Comparison of ENCODE assay signal across 14 cellular contexts in genomic region chr15:74050127-74050526, GRCh38. TPM values are rescaled to one million over a fixed set of nuclear protein-coding genes. Genes with fewer than 3 reads are reported as not detected.
DNase-seq lines count a peak whose midpoint lies in the region; ATAC-seq and TF ChIP-seq lines count a peak whose summit lies in the region.
"Had no signal": no experiment of that assay in that cellular context is flagged by ENCODE, and none has a peak within 500 bp of the region (broad histone marks: within the 10 kb centered on the region; RNA-seq: fewer than 3 reads in every experiment).

No MANE protein-coding gene starts in this region.

- no peak overlapping the region for H3K23ac ChIP-seq in neuronal stem cell (ENCODE audit: low read depth, low read length, poor library complexity)

- intact Hi-C loops in right cardiac atrium (cut with DNase I): loop anchor here in 2 of 4 donors (5.0 to 10.0 kb wide), 3 partner anchors 75 to 275 kb away; no protein-coding TSS in a partner anchor
- intact Hi-C loops in breast epithelium (cut with DNase I; ENCODE audit: low total_unique reads): no loop called here
- intact Hi-C loops in aorta (cut with DNase I): loop anchor here in 1 of 2 donors (5.0 kb wide), 1 partner anchor 267 kb away; no protein-coding TSS in a partner anchor

- no peaks in the 10 kb centered on the region for H3K36me3 ChIP-seq in right atrium auricular region
- H3K36me3 ChIP-seq in breast epithelium: no peaks in the 10 kb centered on the region
- no peaks in the 10 kb centered on the region for H3K36me3 ChIP-seq in neuronal stem cell (replicated peaks in 1 of 2; ENCODE audit: control insufficient read depth in 2 of 2, insufficient read depth in 2 of 2, low read length in 2 of 2)
- H3K36me3 ChIP-seq in aorta (ENCODE audit: control insufficient read depth in 1 of 2, insufficient read depth in 2 of 2, low read length in 1 of 2): no peaks in the 10 kb centered on the region
- H3K36me3 ChIP-seq: BLaER1 had no signal

- no peak overlapping the region for H4K8ac ChIP-seq in neuronal stem cell (ENCODE audit: low read depth, low read length)

- H3K4me3 ChIP-seq in right atrium auricular region: no peak overlapping the region
- no peak overlapping the region for H3K4me3 ChIP-seq in right cardiac atrium (ENCODE audit: low read length)
- H3K4me3 ChIP-seq in breast epithelium: no peak overlapping the region
- no peak overlapping the region for H3K4me3 ChIP-seq in neuronal stem cell (ENCODE audit: low read length in 2 of 2)
- no peak overlapping the region for H3K4me3 ChIP-seq in aorta (ENCODE audit: low read length in 2 of 2)
- H3K4me3 ChIP-seq: BLaER1 had no signal

- no peak overlapping the region for H3K18ac ChIP-seq in neuronal stem cell (ENCODE audit: low read length)

- H2AK5ac ChIP-seq in neuronal stem cell (ENCODE audit: low read depth, low read length): no peak overlapping the region

- TF ChIP-seq POLR2A in breast epithelium (IDR thresholded peaks at IDR 0.05): no peak

- DNase-seq in right atrium auricular region (ENCODE audit: low spot score): no peak
- no peak for DNase-seq in right cardiac atrium
- DNase-seq in breast epithelium (ENCODE audit: low spot score in 2 of 2): no peak
- DNase-seq in neuronal stem cell (ENCODE audit: low spot score): no peak
- DNase-seq in aorta: peak in 1 of 2 donors; percentile 40
- no peak for DNase-seq in activated gamma-delta T cell treated with Interleukin-2 at 50 U/mL for 16 hours
- no peak for DNase-seq in hepatic stellate cell (ENCODE audit: low spot score)
- no peak for DNase-seq in HCEC 1CT
- DNase-seq: activated B cell treated with CpG ODN at 0.5 μM for 24 hours; NCI-H1105; stimulated activated CD4-positive, alpha-beta T cell treated with anti-CD3 and anti-CD28 coated beads, Interleukin-2, amount 100 ng/mL, for 48 hours had no signal

- peak overlapping the region; percentile 72 to 81 for H3K27ac ChIP-seq in right atrium auricular region
- no peak overlapping the region for H3K27ac ChIP-seq in right cardiac atrium (ENCODE audit: low read length)
- H3K27ac ChIP-seq in breast epithelium: peak overlapping the region; percentile 89 to 91
- H3K27ac ChIP-seq in neuronal stem cell (replicated peaks; ENCODE audit: low read length): no peak overlapping the region
- peak overlapping the region; percentile 83 to 99 for H3K27ac ChIP-seq in aorta (ENCODE audit: low read depth in 1 of 2, low read length in 2 of 2)
- H3K27ac ChIP-seq: BLaER1 had no signal

- no peak overlapping the region for H3K4ac ChIP-seq in neuronal stem cell (ENCODE audit: low read length)

- no peak overlapping the region for H4K91ac ChIP-seq in neuronal stem cell (ENCODE audit: low read depth, low read length, poor library complexity)

- H3K79me1 ChIP-seq in neuronal stem cell (ENCODE audit: low read depth, low read length): no peaks in the 10 kb centered on the region

- no peak overlapping the region for H2BK120ac ChIP-seq in neuronal stem cell (ENCODE audit: low read depth, low read length)

- H3K4me2 ChIP-seq in neuronal stem cell (ENCODE audit: insufficient read depth, low read length, poor library complexity, severe bottlenecking): no peak overlapping the region
- H3K4me2 ChIP-seq: BLaER1 had no signal

- H3K27me3 ChIP-seq in right atrium auricular region: no peaks in the 10 kb centered on the region
- H3K27me3 ChIP-seq in right cardiac atrium (ENCODE audit: control insufficient read depth, insufficient read depth): no peaks in the 10 kb centered on the region
- no peaks in the 10 kb centered on the region for H3K27me3 ChIP-seq in breast epithelium
- peaks cover 0 to 16% (median 0%) of the 10 kb centered on the region in 3 experiments for H3K27me3 ChIP-seq in neuronal stem cell (ENCODE audit: control insufficient read depth in 3 of 3, insufficient read depth in 3 of 3, low read depth in 1 of 3, low read length in 3 of 3)
- H3K27me3 ChIP-seq in aorta (ENCODE audit: control insufficient read depth in 1 of 2, insufficient read depth in 2 of 2, low read length in 1 of 2): no peaks in the 10 kb centered on the region
- H3K27me3 ChIP-seq: BLaER1 had no signal

- H2BK5ac ChIP-seq in neuronal stem cell (ENCODE audit: low read length): no peak overlapping the region

- TF ChIP-seq CTCF in right atrium auricular region (IDR thresholded peaks at IDR 0.05): no peak
- no peak for TF ChIP-seq CTCF in breast epithelium (IDR thresholded peaks at IDR 0.05)

- no peak overlapping the region for H2BK12ac ChIP-seq in neuronal stem cell (ENCODE audit: low read length)

- peaks cover 0 to 45% of the 10 kb centered on the region in 2 donors for H3K4me1 ChIP-seq in right atrium auricular region
- peaks cover 4% of the 10 kb centered on the region for H3K4me1 ChIP-seq in right cardiac atrium (ENCODE audit: control insufficient read depth, insufficient read depth, low read length)
- H3K4me1 ChIP-seq in breast epithelium: peaks cover 3 to 16% of the 10 kb centered on the region in 2 donors
- H3K4me1 ChIP-seq in neuronal stem cell (ENCODE audit: control insufficient read depth in 2 of 2, insufficient read depth in 1 of 2, low read depth in 1 of 2, low read length in 2 of 2): peaks cover 2 to 3% of the 10 kb centered on the region in 2 donors
- peaks cover 0 to 2% of the 10 kb centered on the region in 2 donors for H3K4me1 ChIP-seq in aorta (ENCODE audit: control insufficient read depth in 1 of 2, insufficient read depth in 2 of 2, low read length in 2 of 2)

- no peak overlapping the region for H2AFZ ChIP-seq in neuronal stem cell (ENCODE audit: low read length)

- 91% methylated on average over 5 of the region's 5 CpGs for WGBS in right cardiac atrium
- no CpG with 5 or more reads among the region's 5 CpGs for WGBS in neuronal stem cell (ENCODE audit: extremely low coverage in 2 of 2, insufficient read length in 2 of 2, insufficient replicate concordance in 1 of 2), 2 donors
- 91 to 95% methylated on average over 5 of the region's 5 CpGs for WGBS in aorta, 2 donors

- peak overlapping the region; percentile 60 for H3K14ac ChIP-seq in neuronal stem cell (ENCODE audit: low read length)

- no peak overlapping the region for H2BK15ac ChIP-seq in neuronal stem cell (ENCODE audit: low read length)

- H3K9me3 ChIP-seq in right atrium auricular region (no peaks in the 10 kb centered on the region), right cardiac atrium (ENCODE audit: control insufficient read depth, low read length) (no peaks in the 10 kb centered on the region), breast epithelium (no peaks in the 10 kb centered on the region), neuronal stem cell (replicated peaks in 1 of 2; ENCODE audit: control insufficient read depth in 2 of 2, insufficient read depth in 1 of 2, low read depth in 1 of 2, low read length in 2 of 2) (no peaks in the 10 kb centered on the region), aorta (ENCODE audit: control insufficient read depth, low read length) (no peaks in the 10 kb centered on the region)
- H3K9me3 ChIP-seq: BLaER1 had no signal

- H3K9ac ChIP-seq in neuronal stem cell (ENCODE audit: low read depth, low read length, poor library complexity): no peak overlapping the region
- H3K9ac ChIP-seq: BLaER1 had no signal

- no peak for ATAC-seq in right cardiac atrium
- ATAC-seq in aorta (ENCODE audit: low FRiP score): no peak

RNA-seq across cellular contexts. Expression of gene GOLGA6A, which starts 32.2 kb away (rescaled TPM):
- total RNA-seq in right atrium auricular region: not detected
- not detected for total RNA-seq in right cardiac atrium
- polyA plus RNA-seq in right cardiac atrium: not detected
- 1 to 10 TPM in 1 of 3 donors, not detected in 2; 1.0 TPM for total RNA-seq in breast epithelium
- polyA plus RNA-seq in neuronal stem cell (2013, experiment 1 of 2): 0.15 TPM
- polyA plus RNA-seq in neuronal stem cell (2013, experiment 2 of 2): 0.10 TPM
- not detected for total RNA-seq in aorta
- polyA plus RNA-seq in aorta: not detected
- total RNA-seq: activated B cell treated with CpG ODN at 0.5 μM for 24 hours, pulmonary artery endothelial cell had no signal
- polyA plus RNA-seq: IgD-negative memory B cell had no signal

RNA-seq across cellular contexts. Expression of gene PML, which starts 55.6 kb away (rescaled TPM):
- total RNA-seq in right atrium auricular region (10 to 100 TPM; 27.3 to 36.1 TPM), right cardiac atrium (10 to 100 TPM; 21.9 to 35.4 (median 26.6) TPM), breast epithelium (100 to 1,000 TPM in 1 of 3 donors, 10 to 100 TPM in 2; 37.8 to 103 (median 49.8) TPM), aorta (10 to 100 TPM; 72.6 to 91.9 TPM)
- polyA plus RNA-seq in right cardiac atrium (18.1 TPM), aorta (10 to 100 TPM in 1 of 2 donors, 1 to 10 TPM in 1; 8.6 to 45.5 TPM)
- 19.7 TPM for polyA plus RNA-seq in neuronal stem cell (2013, experiment 1 of 2)
- 20.5 TPM for polyA plus RNA-seq in neuronal stem cell (2013, experiment 2 of 2)

RNA-seq across cellular contexts. Expression of gene STOML1, which starts 58.0 kb away (rescaled TPM):
- total RNA-seq in right atrium auricular region: 10 to 100 TPM; 11.8 to 23.5 TPM
- total RNA-seq in right cardiac atrium: 10 to 100 TPM; 14.9 to 19.0 (median 17.8) TPM
- polyA plus RNA-seq in right cardiac atrium: 24.3 TPM
- 10 to 100 TPM in 1 of 3 donors, 1 to 10 TPM in 2; 8.5 to 10.7 (median 9.7) TPM for total RNA-seq in breast epithelium
- 2.2 TPM for polyA plus RNA-seq in neuronal stem cell (2013, experiment 1 of 2)
- polyA plus RNA-seq in neuronal stem cell (2013, experiment 2 of 2): 2.3 TPM
- 10 to 100 TPM; 12.9 to 16.4 TPM for total RNA-seq in aorta
- 10 to 100 TPM; 10.5 to 19.2 TPM for polyA plus RNA-seq in aorta

Comparison
In these comparisons a context has a peak if more than half of its experiments do, and no peak if none do; other contexts are left out.
1. H3K27ac ChIP-seq: peak in right atrium auricular region (2 of 2), breast epithelium (2 of 2) and aorta (2 of 2); none in right cardiac atrium (single experiment) and neuronal stem cell (single experiment).